Comparison of ENCODE assay signal across 9 cellular contexts in the genomic region with DNA sequence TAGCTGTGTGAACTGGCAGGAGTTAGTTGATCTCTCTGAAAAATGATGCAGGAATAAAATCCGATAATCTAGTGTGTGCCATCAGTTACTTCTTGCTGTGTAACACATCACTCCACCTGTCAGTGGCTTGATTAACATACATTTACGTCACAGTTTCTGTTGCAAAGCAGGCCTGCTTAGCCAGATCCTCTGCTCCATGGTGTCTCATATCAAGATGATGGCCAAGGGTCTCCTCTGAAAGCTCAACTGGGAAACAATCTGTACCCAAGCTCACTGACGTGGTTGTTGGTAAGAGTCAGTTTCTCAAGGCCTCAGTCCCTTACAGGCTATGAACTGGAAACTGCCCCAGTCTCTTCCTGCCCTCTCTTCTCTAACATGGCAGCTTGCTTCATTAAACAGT. TPM values are rescaled to one million over a fixed set of nuclear protein-coding genes. Genes with fewer than 3 reads are reported as not detected.
"Had no signal": no experiment of that assay in that cellular context is flagged by ENCODE, and none has a peak within 500 bp of the region (broad histone marks: within the 10 kb centered on the region; RNA-seq: fewer than 3 reads in every experiment).

No MANE protein-coding gene starts in this region.

- FAIRE-seq: G401.6, GM12878, GM12891, GM12892, GM18507, GM19239 had no signal

- H3K4me3 ChIP-seq: GM12878 had no signal

- ATAC-seq: GM12878 had no signal

- DNase-seq: GDM1, GF-D8 had no signal

RNA-seq across cellular contexts. Expression of a gene that starts 51.8 kb away (rescaled TPM):
- total RNA-seq: G401, GM12878 had no signal
- polyA plus RNA-seq: GM12878 had no signal
